Comparison of ENCODE assay signal across 14 cellular contexts in the genomic region with DNA sequence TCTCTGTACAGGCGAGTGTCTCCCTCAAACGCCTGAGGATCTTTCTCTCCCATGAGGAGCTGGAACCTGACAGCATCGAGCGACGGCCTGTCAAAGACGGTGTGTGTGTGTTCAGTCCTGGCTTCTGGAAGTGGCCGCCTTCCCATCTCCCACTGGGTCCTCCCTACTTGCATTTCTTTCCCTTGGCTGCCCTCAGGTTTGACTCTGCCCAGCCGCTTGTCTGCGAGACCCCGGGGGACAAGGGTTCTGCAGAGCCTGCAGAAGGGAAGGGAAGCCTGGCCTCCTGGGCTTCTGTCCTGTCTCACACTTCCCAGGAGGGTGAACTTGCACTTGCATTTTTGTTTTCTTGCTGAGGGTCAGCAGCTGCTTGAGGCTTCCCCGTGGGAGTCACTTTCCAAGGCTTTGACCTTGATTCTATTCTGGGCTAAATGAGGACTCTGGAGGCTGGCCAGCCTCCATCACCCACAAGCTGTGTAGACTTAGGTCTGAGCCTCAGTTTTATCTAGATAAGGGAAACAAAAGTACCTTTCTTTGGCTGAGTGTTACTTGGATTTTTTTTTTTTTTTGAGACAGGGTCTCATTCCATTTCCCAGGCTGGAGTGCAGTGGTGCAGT.
DNase-seq lines count a peak whose midpoint lies in the region; ATAC-seq and TF ChIP-seq lines count a peak whose summit lies in the region.
"Had no signal": no experiment of that assay in that cellular context is flagged by ENCODE, and none has a peak within 500 bp of the region (broad histone marks: within the 10 kb centered on the region; RNA-seq: fewer than 3 reads in every experiment).

No MANE protein-coding gene starts in this region.

- H3K27ac ChIP-seq in endodermal cell (ENCODE audit: low read depth, low read length) (no peak overlapping the region), muscle layer of colon (ENCODE audit: low read depth, low read length) (peak overlapping the region; percentile 83), stomach smooth muscle (ENCODE audit: low read length) (peak overlapping the region; percentile 69)
- H3K27ac ChIP-seq: 22Rv1, tibial nerve had no signal

- WGBS in endodermal cell (ENCODE audit: insufficient coverage in 1 of 2, insufficient read length in 1 of 2), 2 experiments = 85 to 86% methylated on average over 7 to 11 of the region's 11 CpGs

- no peaks in the 10 kb centered on the region for H3K9me3 Mint-ChIP-seq in endodermal cell
- H3K9me3 Mint-ChIP-seq: activated naive CD4-positive, alpha-beta T cell treated with anti-CD3 and anti-CD28 coated beads, Interleukin-2, amount 50 U/mL, for 24 hours had no signal

- H3K36me3 ChIP-seq in endodermal cell (ENCODE audit: control insufficient read depth, insufficient read depth, low read length) (peaks cover 19% of the 10 kb centered on the region), muscle layer of colon (ENCODE audit: insufficient read depth, low read length) (peaks cover 22% of the 10 kb centered on the region), stomach smooth muscle (ENCODE audit: control insufficient read depth in 2 of 2, insufficient read depth in 2 of 2, low read length in 2 of 2) (peaks cover 13 to 18% of the 10 kb centered on the region in 2 donors)

- H3K4me1 ChIP-seq in endodermal cell (ENCODE audit: control insufficient read depth, insufficient read depth, low read length) (peaks cover 4% of the 10 kb centered on the region), muscle layer of colon (ENCODE audit: insufficient read depth, low read length) (peaks cover 57% of the 10 kb centered on the region), stomach smooth muscle (ENCODE audit: control insufficient read depth, insufficient read depth, low read length) (peaks cover 66% of the 10 kb centered on the region)

- H3K9ac ChIP-seq in endodermal cell (ENCODE audit: extremely low read depth, low read length, poor library complexity, severe bottlenecking) (no peak overlapping the region), muscle layer of colon (ENCODE audit: low read length) (no peak overlapping the region), stomach smooth muscle (ENCODE audit: low read length in 2 of 2) (peak overlapping the region in 1 of 2 donors; percentile 13)

- DNase-seq in DMS 273 (lab: John Stamatoyannopoulos, UW; ENCODE audit: unreplicated experiment) = peak; percentile 25
- DNase-seq in DMS 273 treated with DMSO at 0.1 percent for 48 hours (lab: John Stamatoyannopoulos, UW) = no peak
- peak; percentile 60 for DNase-seq in endodermal cell
- no peak for DNase-seq in COLO668 (lab: John Stamatoyannopoulos, UW; ENCODE audit: unreplicated experiment)
- no peak for DNase-seq in HuH-7 (ENCODE audit: low spot score)
- DNase-seq: activated CD4-positive, alpha-beta T cell treated with anti-CD3 and anti-CD28 coated beads, Interleukin-2, amount 50 U/mL, for 48 hours; NK-92 treated with Interleukin-12 subunit alpha and Interleukin-12 subunit beta, amount 100 ng/mL, for 24 hours; T-helper 1 cell had no signal

- no peak overlapping the region for H3K4me3 Mint-ChIP-seq in endodermal cell
- H3K4me3 Mint-ChIP-seq: activated naive CD4-positive, alpha-beta T cell treated with anti-CD3 and anti-CD28 coated beads, Interleukin-2, amount 50 U/mL, for 24 hours had no signal

- peaks cover 2% of the 10 kb centered on the region for H3K4me1 Mint-ChIP-seq in endodermal cell
- H3K4me1 Mint-ChIP-seq: activated naive CD4-positive, alpha-beta T cell treated with anti-CD3 and anti-CD28 coated beads, Interleukin-2, amount 50 U/mL, for 24 hours had no signal

- no peaks in the 10 kb centered on the region for H3K27me3 Mint-ChIP-seq in endodermal cell (ENCODE audit: insufficient read depth)
- H3K27me3 Mint-ChIP-seq: activated naive CD4-positive, alpha-beta T cell treated with anti-CD3 and anti-CD28 coated beads, Interleukin-2, amount 50 U/mL, for 24 hours had no signal

- no peak for TF ChIP-seq CTCF in endodermal cell (conservative IDR thresholded peaks at IDR 0.05)

- no peak overlapping the region for H3K4me3 ChIP-seq in endodermal cell (ENCODE audit: low read length)
- no peak overlapping the region for H3K4me3 ChIP-seq in muscle layer of colon (ENCODE audit: low read depth in 1 of 2, low read length in 2 of 2)
- H3K4me3 ChIP-seq in stomach smooth muscle (ENCODE audit: low read length in 2 of 2) = peak overlapping the region; percentile 9 to 29
- H3K4me3 ChIP-seq: tibial nerve had no signal

- peak overlapping the region; percentile 49 for H3K27ac Mint-ChIP-seq in endodermal cell
- H3K27ac Mint-ChIP-seq: activated naive CD4-positive, alpha-beta T cell treated with anti-CD3 and anti-CD28 coated beads, Interleukin-2, amount 50 U/mL, for 24 hours had no signal

- H3K36me3 Mint-ChIP-seq in endodermal cell (ENCODE audit: low read depth) = peaks cover 46% of the 10 kb centered on the region

- H3K9me3 ChIP-seq in endodermal cell (ENCODE audit: control insufficient read depth, low read length) (no peaks in the 10 kb centered on the region), muscle layer of colon (ENCODE audit: low read length) (no peaks in the 10 kb centered on the region), stomach smooth muscle (ENCODE audit: control insufficient read depth in 2 of 2, low read length in 2 of 2) (no peaks in the 10 kb centered on the region)
- H3K9me3 ChIP-seq: tibial nerve had no signal

- H3K27me3 ChIP-seq in endodermal cell (ENCODE audit: control insufficient read depth, insufficient read depth, low read length, poor library complexity, severe bottlenecking) = no peaks in the 10 kb centered on the region
- no peaks in the 10 kb centered on the region for H3K27me3 ChIP-seq in muscle layer of colon (ENCODE audit: control insufficient read depth in 1 of 2, insufficient read depth in 2 of 2, low read length in 2 of 2)
- H3K27me3 ChIP-seq in stomach smooth muscle (ENCODE audit: control insufficient read depth in 1 of 2, insufficient read depth in 2 of 2, low read length in 2 of 2) = no peaks in the 10 kb centered on the region
- H3K27me3 ChIP-seq: tibial nerve had no signal

- ATAC-seq in HG03565 (IDR thresholded peaks at IDR 0.05; ENCODE audit: unreplicated experiment) = no peak

Comparison
In these comparisons a context has a peak if more than half of its experiments do, and no peak if none do; other contexts are left out.
1. DNase-seq: peak in DMS 273 (single experiment) and endodermal cell (single experiment); none in DMS 273 treated with DMSO at 0.1 percent for 48 hours (single experiment), COLO668 (single experiment) and HuH-7 (single experiment).
2. H3K4me3 ChIP-seq: peak in stomach smooth muscle (2 of 2); none in endodermal cell (single experiment) and muscle layer of colon (0 of 2).